In the genomic region with DNA sequence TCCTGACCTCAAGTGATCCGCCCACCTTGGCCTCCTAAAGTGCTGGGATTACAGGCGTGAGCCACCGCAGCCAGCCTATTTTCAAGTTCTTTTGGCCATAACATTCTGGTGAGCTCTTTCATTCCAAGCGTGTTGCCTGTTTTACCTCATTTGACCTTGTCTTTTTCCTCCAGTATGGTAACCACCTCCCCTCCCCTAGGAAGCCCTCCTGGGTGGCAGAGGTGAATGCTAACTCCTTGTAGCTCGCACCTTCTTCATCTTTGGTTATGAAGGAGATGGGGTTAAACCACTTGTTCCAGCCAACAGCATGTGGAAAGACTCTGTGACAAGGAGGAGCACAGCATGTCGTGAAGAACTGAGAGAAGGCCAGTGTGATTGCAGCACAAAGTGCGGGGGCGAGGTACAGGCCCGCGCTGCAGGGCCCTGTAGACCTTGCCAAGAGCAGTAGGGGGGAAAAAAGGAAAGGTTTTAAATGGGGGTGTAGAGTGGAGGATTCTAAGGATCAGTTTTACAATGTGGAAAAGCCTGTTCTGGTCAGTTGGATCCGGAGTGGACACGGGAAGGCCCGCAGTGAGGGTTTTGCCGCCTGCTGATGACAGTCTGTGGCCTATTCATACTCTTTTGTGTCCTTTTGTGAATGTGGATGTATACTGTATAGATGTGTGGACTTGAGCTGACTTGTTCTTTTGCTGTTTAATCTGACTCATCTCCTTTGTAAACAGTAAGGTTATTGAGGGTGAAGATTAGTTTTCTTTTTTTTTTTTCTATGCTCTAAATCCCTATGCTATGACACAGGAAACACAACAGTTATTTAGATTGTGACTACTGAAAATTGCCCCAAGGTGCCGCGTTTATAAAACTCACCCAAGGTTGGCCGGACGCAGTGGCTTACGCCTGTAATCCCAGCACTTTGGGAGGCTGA, we compare ENCODE assay signal across 1 cellular context.
TF ChIP-seq lines count a peak whose summit lies in the region.

No MANE protein-coding gene starts in this region.

TF ChIP-seq in K562, 482 proteins besides CTCF, POLR2A, EP300 and RAD21 (continued from another document):
- TF ChIP-seq CREM (IDR thresholded peaks at IDR 0.05; ENCODE audit: low read depth), result 0 out of 2 replicates have a peak, but pooled peaks have one; percentile 12
- peak; percentile 40 for TF ChIP-seq SAP30 (IDR thresholded peaks at IDR 0.05; ENCODE audit: borderline replicate concordance, insufficient read depth, low read depth, low read length, poor library complexity, severe bottlenecking)
- no peak; the same call in 1 of the 2 replicates for TF ChIP-seq MYC (IDR thresholded peaks at IDR 0.05; ENCODE audit: low read depth, low read length)
- TF ChIP-seq MYC (CRISPR knock-in tag; IDR thresholded peaks at IDR 0.05; ENCODE audit: borderline replicate concordance, low read depth), result no peak
- TF ChIP-seq NR2C1 (IDR thresholded peaks at IDR 0.05), result no peak
- TF ChIP-seq NR2C1 (tag; IDR thresholded peaks at IDR 0.05), result 0 out of 2 replicates have a peak, but pooled peaks have one; percentile 6
- TF ChIP-seq NFIX (CRISPR knock-in tag; IDR thresholded peaks at IDR 0.05; ENCODE audit: low read depth), result no peak
- TF ChIP-seq HINFP (tag; conservative IDR thresholded peaks at IDR 0.05; ENCODE audit: low read depth), result no peak
- TF ChIP-seq ZNF347 (CRISPR knock-in tag; IDR thresholded peaks at IDR 0.05; ENCODE audit: low read depth), result no peak
- TF ChIP-seq ZNF592 (IDR thresholded peaks at IDR 0.05), result peak; percentile 85
- TF ChIP-seq PCBP2 (IDR thresholded peaks at IDR 0.05; ENCODE audit: low read depth, low read length, poor library complexity, severe bottlenecking), result no peak
- TF ChIP-seq TCF7L2 (IDR thresholded peaks at IDR 0.05; ENCODE audit: low read depth, low read length), result peak; percentile 40; the same call in 1 of the 2 replicates
- no peak for TF ChIP-seq ZNF561 (CRISPR knock-in tag; conservative IDR thresholded peaks at IDR 0.05)
- TF ChIP-seq CEBPG (CRISPR knock-in tag; IDR thresholded peaks at IDR 0.05), result peak; percentile 24; the same call in 1 of the 2 replicates
- TF ChIP-seq CEBPG (tag; conservative IDR thresholded peaks at IDR 0.05 in 1 of 2, IDR thresholded peaks at IDR 0.05 in 1 of 2), result peak in 1 of 2 experiments; percentile 30; a peak in 1 of 4 replicates
- TF ChIP-seq ZNF174 (CRISPR knock-in tag; IDR thresholded peaks at IDR 0.05), result no peak
- peak; percentile 77 for TF ChIP-seq CEBPB (tag; IDR thresholded peaks at IDR 0.05)
- TF ChIP-seq ZNF57 (CRISPR knock-in tag; IDR thresholded peaks at IDR 0.05), result no peak
- TF ChIP-seq, protein P1, sequence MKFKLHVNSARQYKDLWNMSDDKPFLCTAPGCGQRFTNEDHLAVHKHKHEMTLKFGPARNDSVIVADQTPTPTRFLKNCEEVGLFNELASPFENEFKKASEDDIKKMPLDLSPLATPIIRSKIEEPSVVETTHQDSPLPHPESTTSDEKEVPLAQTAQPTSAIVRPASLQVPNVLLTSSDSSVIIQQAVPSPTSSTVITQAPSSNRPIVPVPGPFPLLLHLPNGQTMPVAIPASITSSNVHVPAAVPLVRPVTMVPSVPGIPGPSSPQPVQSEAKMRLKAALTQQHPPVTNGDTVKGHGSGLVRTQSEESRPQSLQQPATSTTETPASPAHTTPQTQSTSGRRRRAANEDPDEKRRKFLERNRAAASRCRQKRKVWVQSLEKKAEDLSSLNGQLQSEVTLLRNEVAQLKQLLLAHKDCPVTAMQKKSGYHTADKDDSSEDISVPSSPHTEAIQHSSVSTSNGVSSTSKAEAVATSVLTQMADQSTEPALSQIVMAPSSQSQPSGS (CRISPR knock-in tag; IDR thresholded peaks at IDR 0.05), result no peak
- TF ChIP-seq STAT5A (IDR thresholded peaks at IDR 0.05; ENCODE audit: borderline replicate concordance, low read length), result no peak
- 0 out of 2 replicates have a peak, but pooled peaks have one; percentile 17 for TF ChIP-seq ETV1 (tag; conservative IDR thresholded peaks at IDR 0.05; ENCODE audit: low read depth)
- TF ChIP-seq ZNF740 (CRISPR knock-in tag; IDR thresholded peaks at IDR 0.05), result no peak
- no peak for TF ChIP-seq ZNF740 (tag; IDR thresholded peaks at IDR 0.05)
- no peak for TF ChIP-seq SIRT6 (IDR thresholded peaks at IDR 0.05; ENCODE audit: low read depth, low read length)
- TF ChIP-seq SMAD2 (IDR thresholded peaks at IDR 0.05; ENCODE audit: low read depth, low read length), result no peak
- TF ChIP-seq, protein P2, sequence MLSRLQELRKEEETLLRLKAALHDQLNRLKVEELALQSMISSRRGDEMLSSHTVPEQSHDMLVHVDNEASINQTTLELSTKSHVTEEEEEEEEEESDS (CRISPR knock-in tag; IDR thresholded peaks at IDR 0.05), result no peak
- TF ChIP-seq, protein P3, sequence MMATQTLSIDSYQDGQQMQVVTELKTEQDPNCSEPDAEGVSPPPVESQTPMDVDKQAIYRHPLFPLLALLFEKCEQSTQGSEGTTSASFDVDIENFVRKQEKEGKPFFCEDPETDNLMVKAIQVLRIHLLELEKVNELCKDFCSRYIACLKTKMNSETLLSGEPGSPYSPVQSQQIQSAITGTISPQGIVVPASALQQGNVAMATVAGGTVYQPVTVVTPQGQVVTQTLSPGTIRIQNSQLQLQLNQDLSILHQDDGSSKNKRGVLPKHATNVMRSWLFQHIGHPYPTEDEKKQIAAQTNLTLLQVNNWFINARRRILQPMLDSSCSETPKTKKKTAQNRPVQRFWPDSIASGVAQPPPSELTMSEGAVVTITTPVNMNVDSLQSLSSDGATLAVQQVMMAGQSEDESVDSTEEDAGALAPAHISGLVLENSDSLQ (IDR thresholded peaks at IDR 0.05), result 0 out of 2 replicates have a peak, but pooled peaks have one; percentile 7
- TF ChIP-seq HOXB6 (CRISPR knock-in tag; IDR thresholded peaks at IDR 0.05; ENCODE audit: borderline replicate concordance), result no peak
- TF ChIP-seq L3MBTL2 (IDR thresholded peaks at IDR 0.05), result peak; percentile 61; the same call in 1 of the 2 replicates
- peak; percentile 75; the same call in 1 of the 2 replicates for TF ChIP-seq LEF1 (IDR thresholded peaks at IDR 0.05)
- no peak for TF ChIP-seq NCOR1 (IDR thresholded peaks at IDR 0.05)
- peak; percentile 60 for TF ChIP-seq ATF7 (IDR thresholded peaks at IDR 0.05)
- 0 out of 2 replicates have a peak, but pooled peaks have one; percentile 40 for TF ChIP-seq PHF8 (IDR thresholded peaks at IDR 0.05; ENCODE audit: borderline replicate concordance, low read length)
- TF ChIP-seq SMARCE1 (IDR thresholded peaks at IDR 0.05), result peak; percentile 81
- no peak for TF ChIP-seq HEY1 (CRISPR knock-in tag; IDR thresholded peaks at IDR 0.05; ENCODE audit: borderline replicate concordance)
- 0 out of 2 replicates have a peak, but pooled peaks have one; percentile 39 for TF ChIP-seq ZNF143 (CRISPR knock-in tag; IDR thresholded peaks at IDR 0.05)
- no peak for TF ChIP-seq KHSRP (IDR thresholded peaks at IDR 0.05)
- TF ChIP-seq MEIS2 (IDR thresholded peaks at IDR 0.05; ENCODE audit: partially characterized antibody), result no peak
- peak; percentile 84 to 90; a peak in 3 of 4 replicates for TF ChIP-seq FOXA3 (CRISPR knock-in tag; conservative IDR thresholded peaks at IDR 0.05 in 1 of 2, IDR thresholded peaks at IDR 0.05 in 1 of 2)
- peak; percentile 29 for TF ChIP-seq NFIC (IDR thresholded peaks at IDR 0.05)
- TF ChIP-seq NEUROD1 (IDR thresholded peaks at IDR 0.05; ENCODE audit: borderline replicate concordance, low read depth, low read length, partially characterized antibody), result no peak
- 0 out of 2 replicates have a peak, but pooled peaks have one; percentile 17 for TF ChIP-seq ZNF121 (CRISPR knock-in tag; conservative IDR thresholded peaks at IDR 0.05)
- no peak for TF ChIP-seq ZKSCAN1 (IDR thresholded peaks at IDR 0.05; ENCODE audit: low read depth, low read length)
- TF ChIP-seq PML (IDR thresholded peaks at IDR 0.05; ENCODE audit: low read length), result no peak
